20 cellular contexts compared by ENCODE assay signal in genomic region chr9:14983599-14983998, GRCh38.
"Had no signal": no experiment of that assay in that cellular context is flagged by ENCODE, and none has a peak within 500 bp of the region (broad histone marks: within the 10 kb centered on the region; RNA-seq: fewer than 3 reads in every experiment).

No MANE protein-coding gene starts in this region.

- H3K4me3 ChIP-seq: MG63 had no signal

- H3K9me3 ChIP-seq: MG63, SK-N-SH had no signal

- ATAC-seq: Panc1, T-cell had no signal

- DNase-seq: KBM-7, MG63, MV-4-11, NCI-H1048, NCI-H1105 treated with DMSO at 0.1 percent for 48 hours, NCI-H1417 treated with DMSO at 0.1 percent for 48 hours, NCI-H146, NCI-H1694 treated with DMSO at 0.1 percent for 48 hours, NCI-H1930, NCI-H2081, NCI-H2107, NCI-H2227 treated with DMSO at 0.1 percent for 48 hours, NCI-H524 treated with DMSO at 0.1 percent for 48 hours, NCI-H69, NCI-H774, SHP77, SK-N-SH, SW 1271, T-cell had no signal
